Comparison of ENCODE assay signal across 22 cellular contexts in genomic region chr11:95242990-95243590, GRCh38. TPM values are rescaled to one million over a fixed set of nuclear protein-coding genes. Genes with fewer than 3 reads are reported as not detected.
DNase-seq lines count a peak whose midpoint lies in the region; ATAC-seq and TF ChIP-seq lines count a peak whose summit lies in the region.
"Had no signal": no experiment of that assay in that cellular context is flagged by ENCODE, and none has a peak within 500 bp of the region (broad histone marks: within the 10 kb centered on the region; RNA-seq: fewer than 3 reads in every experiment).

No MANE protein-coding gene starts in this region.

- no peaks in the 10 kb centered on the region for H4K20me1 ChIP-seq in neural progenitor cell (ENCODE audit: low read depth)

- peak overlapping the region; percentile 73 for H2AFZ ChIP-seq in neural progenitor cell (replicated peaks)

- H3K4me3 Mint-ChIP-seq in activated B cell treated with CpG ODN at 0.5 μM for 24 hours: no peak overlapping the region
- H3K4me3 Mint-ChIP-seq in neural progenitor cell: no peak overlapping the region

- H3K27ac ChIP-seq in neural progenitor cell: no peak overlapping the region
- H3K27ac ChIP-seq: A549, gastrocnemius medialis, HL-60 had no signal

- H3K9me3 ChIP-seq in neural progenitor cell (ENCODE audit: low read depth): no peaks in the 10 kb centered on the region
- H3K9me3 ChIP-seq: A549, gastrocnemius medialis, MG63, right lobe of liver had no signal

- H3K27ac Mint-ChIP-seq in activated B cell treated with CpG ODN at 0.5 μM for 24 hours (peak overlapping the region; percentile 27), neural progenitor cell (no peak overlapping the region)

- H3K9me3 Mint-ChIP-seq in activated B cell treated with CpG ODN at 0.5 μM for 24 hours (no peaks in the 10 kb centered on the region), neural progenitor cell (peaks cover 2% of the 10 kb centered on the region)

- H3K4me1 Mint-ChIP-seq in activated B cell treated with CpG ODN at 0.5 μM for 24 hours (peaks cover 47% of the 10 kb centered on the region), neural progenitor cell (peaks cover 31% of the 10 kb centered on the region)

- CTCF ChIA-PET in activated B cell treated with CpG ODN at 0.5 μM for 24 hours (lab: Charles Lee): interaction anchor here (1.0 to 2.5 kb wide), 3 partner anchors 10 to 12 kb away, joined by 3 to 6 read pairs (median 4); no protein-coding TSS in a partner anchor

- H3K27me3 Mint-ChIP-seq in activated B cell treated with CpG ODN at 0.5 μM for 24 hours (no peaks in the 10 kb centered on the region), neural progenitor cell (ENCODE audit: insufficient read depth, low read depth) (peaks cover 2% of the 10 kb centered on the region)

- H3K79me2 ChIP-seq in neural progenitor cell (ENCODE audit: low read depth): no peaks in the 10 kb centered on the region

- H3K36me3 Mint-ChIP-seq in activated B cell treated with CpG ODN at 0.5 μM for 24 hours (ENCODE audit: low read depth): no peaks in the 10 kb centered on the region
- H3K36me3 Mint-ChIP-seq in neural progenitor cell: no peaks in the 10 kb centered on the region

- no peak overlapping the region for H3K9ac ChIP-seq in neural progenitor cell

- H3K4me2 ChIP-seq in neural progenitor cell: no peak overlapping the region
- H3K4me2 ChIP-seq: A549 had no signal

- no peak overlapping the region for H3K4me3 ChIP-seq in neural progenitor cell
- H3K4me3 ChIP-seq: A549, gastrocnemius medialis, lung, MG63, right lobe of liver had no signal

- intact Hi-C loops in activated B cell treated with CpG ODN at 0.5 μM for 24 hours (cut with micrococcal nuclease): no loop called here

- no peaks in the 10 kb centered on the region for H3K36me3 ChIP-seq in neural progenitor cell
- H3K36me3 ChIP-seq: gastrocnemius medialis, MG63, right lobe of liver had no signal

- DNase-seq in CD1c-positive myeloid dendritic cell (ENCODE audit: extremely low spot score): peak; percentile 19
- DNase-seq in activated B cell treated with CpG ODN at 0.5 μM for 24 hours: no peak
- DNase-seq in fibroblast of gingiva (ENCODE audit: low read depth): peak; percentile 75
- no peak for DNase-seq in neural progenitor cell (ENCODE audit: low spot score)
- no peak for DNase-seq in NOMO-1 (lab: John Stamatoyannopoulos, UW; ENCODE audit: unreplicated experiment in 2 of 2)
- DNase-seq in EL: no peak
- DNase-seq in GM13976 (ENCODE audit: low spot score): no peak
- no peak for DNase-seq in DMS53 treated with DMSO at 0.1 percent for 48 hours (lab: John Stamatoyannopoulos, UW; ENCODE audit: unreplicated experiment)
- DNase-seq: activated naive CD4-positive, alpha-beta T cell treated with anti-CD3 and anti-CD28 coated beads, Interleukin-2, amount 50 U/mL, for 16 hours; aorta; effector CD4-positive, alpha-beta T cell; gastrocnemius medialis; hypothalamus; IMR-90; MG63; NCI-H1436 treated with DMSO at 0.1 percent for 48 hours; right lobe of liver; T1000 had no signal

- no peak for ATAC-seq in activated B cell treated with CpG ODN at 0.5 μM for 24 hours (ENCODE audit: low read depth)
- ATAC-seq: A549, gastrocnemius medialis, Right ventricle myocardium inferior had no signal

- POLR2A ChIA-PET in activated B cell treated with CpG ODN at 0.5 μM for 24 hours (lab: Charles Lee): interaction anchor here (0.9 to 6.5 kb wide), 5 partner anchors 10 to 95 kb away, joined by 3 to 81 read pairs (median 5); partner anchors contain the start of gene SESN3

- in situ Hi-C loops in GM13976 (cut with MboI; ENCODE audit: low sequenced_read_pairs, unreplicated experiment): no loop called here

- peaks cover 37% of the 10 kb centered on the region for H3K4me1 ChIP-seq in neural progenitor cell
- H3K4me1 ChIP-seq: gastrocnemius medialis, right lobe of liver had no signal

- TF ChIP-seq CTCF in activated B cell treated with CpG ODN at 0.5 μM for 24 hours (IDR thresholded peaks at IDR 0.05) (no peak), neural progenitor cell (IDR thresholded peaks at IDR 0.05) (no peak), GM13976 (IDR thresholded peaks at IDR 0.05; ENCODE audit: borderline replicate concordance, control extremely low read depth, extremely low read depth, insufficient read depth, missing control alignments) (no peak)

- H3K27me3 ChIP-seq in neural progenitor cell: no peaks in the 10 kb centered on the region
- H3K27me3 ChIP-seq: gastrocnemius medialis, MG63, right lobe of liver had no signal

- peaks cover 20% of the 10 kb centered on the region for H3F3A ChIP-seq in neural progenitor cell (ENCODE audit: low read depth)

RNA-seq across cellular contexts. Expression of gene SESN3, which starts 12.1 kb away (rescaled TPM):
- 82.3 and 87.2 TPM in 2 replicates for total RNA-seq in activated B cell treated with CpG ODN at 0.5 μM for 24 hours
- total RNA-seq in neural progenitor cell (ENCODE audit: low replicate concordance): 140 and 234 TPM in 2 replicates

Comparison
In these comparisons a context has a peak if more than half of its experiments do, and no peak if none do; other contexts are left out.
1. DNase-seq: peak in CD1c-positive myeloid dendritic cell (single experiment) and fibroblast of gingiva (single experiment); none in activated B cell treated with CpG ODN at 0.5 μM for 24 hours (single experiment), neural progenitor cell (single experiment), NOMO-1 (0 of 2), EL (single experiment), GM13976 (single experiment) and DMS53 treated with DMSO at 0.1 percent for 48 hours (single experiment).